In genomic region chr2:12592296-12592695, GRCh38 we compare ENCODE assay signal across 18 cellular contexts.
A peak's percentile ranks its signal among the peaks of the same experiment; 100 is the strongest.
DNase-seq lines count a peak whose midpoint lies in the region; ATAC-seq and TF ChIP-seq lines count a peak whose summit lies in the region.
"Had no signal": no experiment of that assay in that cellular context is flagged by ENCODE, and none has a peak within 500 bp of the region (broad histone marks: within the 10 kb centered on the region; RNA-seq: fewer than 3 reads in every experiment).

No MANE protein-coding gene starts in this region.

- CTCF ChIA-PET in activated CD4-positive, alpha-beta T cell treated with anti-CD3 and anti-CD28 coated beads for 36 hours (lab: Charles Lee): no interaction called here

- H3K27ac ChIP-seq in hepatocyte (peak overlapping the region; percentile 15), trophoblast cell (ENCODE audit: low read depth, low read length) (no peak overlapping the region)
- H3K27ac ChIP-seq: 22Rv1; A549; BLaER1 treated with 17β-estradiol and CSF1 and Interleukin-3, amounts not matched to agents 10 nM and 100 nM; C4-2B had no signal

- H3K9me2 ChIP-seq in hepatocyte (replicated peaks; ENCODE audit: insufficient read depth): no peaks in the 10 kb centered on the region

- no peak overlapping the region for H2BK120ac ChIP-seq in trophoblast cell (ENCODE audit: insufficient read depth, low read length, poor library complexity)

- no peak overlapping the region for H2BK5ac ChIP-seq in trophoblast cell (ENCODE audit: low read depth, low read length, poor library complexity)

- no peaks in the 10 kb centered on the region for H3K4me1 ChIP-seq in hepatocyte (ENCODE audit: insufficient read depth)
- H3K4me1 ChIP-seq in trophoblast cell (ENCODE audit: control insufficient read depth in 1 of 2, insufficient read depth in 2 of 2, low read length in 2 of 2): no peaks in the 10 kb centered on the region
- H3K4me1 ChIP-seq: A549, Caco-2 had no signal

- intact Hi-C loops in activated CD4-positive, alpha-beta T cell treated with anti-CD3 and anti-CD28 coated beads for 36 hours (cut with DNase I, micrococcal nuclease): no loop called here

- H4K20me1 ChIP-seq in hepatocyte (ENCODE audit: insufficient read depth, poor library complexity, severe bottlenecking): no peaks in the 10 kb centered on the region
- H4K20me1 ChIP-seq: BLaER1 treated with 17β-estradiol and CSF1 and Interleukin-3, amounts not matched to agents 10 nM and 100 nM had no signal

- H3K27me3 ChIP-seq in hepatocyte (no peaks in the 10 kb centered on the region), trophoblast cell (ENCODE audit: insufficient read depth, low read length) (no peaks in the 10 kb centered on the region)

- no peak for ATAC-seq in activated CD4-positive, alpha-beta T cell treated with anti-CD3 and anti-CD28 coated beads for 36 hours
- ATAC-seq: A549; CD8-positive, alpha-beta T cell had no signal

- H3K36me3 ChIP-seq in hepatocyte (replicated peaks; ENCODE audit: insufficient read depth, low read depth) (no peaks in the 10 kb centered on the region), trophoblast cell (ENCODE audit: control insufficient read depth in 1 of 2, insufficient read depth in 2 of 2, low read length in 2 of 2) (no peaks in the 10 kb centered on the region)
- H3K36me3 ChIP-seq: BLaER1 treated with 17β-estradiol and CSF1 and Interleukin-3, amounts not matched to agents 10 nM and 100 nM had no signal

- no peak overlapping the region for H4K12ac ChIP-seq in trophoblast cell (ENCODE audit: low read depth, low read length)

- H3K27ac Mint-ChIP-seq in activated CD4-positive, alpha-beta T cell treated with anti-CD3 and anti-CD28 coated beads for 36 hours: no peak overlapping the region
- H3K27ac Mint-ChIP-seq in activated naive CD8-positive, alpha-beta T cell treated with anti-CD3 and anti-CD28 coated beads for 36 hours: no peak overlapping the region
- H3K27ac Mint-ChIP-seq: CD4-positive, alpha-beta T cell; CD8-positive, alpha-beta T cell had no signal

- H2BK12ac ChIP-seq in trophoblast cell (ENCODE audit: low read length): no peak overlapping the region

- H3K4me3 ChIP-seq in hepatocyte (no peak overlapping the region), trophoblast cell (ENCODE audit: low read depth, low read length) (no peak overlapping the region)
- H3K4me3 ChIP-seq: A549; BLaER1 treated with 17β-estradiol and CSF1 and Interleukin-3, amounts not matched to agents 10 nM and 100 nM had no signal

- no peak overlapping the region for H3K14ac ChIP-seq in trophoblast cell (ENCODE audit: low read length)

- H3K4me1 Mint-ChIP-seq in activated CD4-positive, alpha-beta T cell treated with anti-CD3 and anti-CD28 coated beads for 36 hours: peaks cover 25% of the 10 kb centered on the region
- peaks cover 32% of the 10 kb centered on the region for H3K4me1 Mint-ChIP-seq in activated naive CD8-positive, alpha-beta T cell treated with anti-CD3 and anti-CD28 coated beads for 36 hours

- H2AK5ac ChIP-seq in trophoblast cell (ENCODE audit: low read length): no peak overlapping the region

- TF ChIP-seq CTCF in hepatocyte (IDR thresholded peaks at IDR 0.05; ENCODE audit: poor library complexity): no peak

- POLR2A ChIA-PET in activated CD4-positive, alpha-beta T cell treated with anti-CD3 and anti-CD28 coated beads for 36 hours (lab: Charles Lee): no interaction called here

- no peak overlapping the region for H3K4me2 ChIP-seq in hepatocyte
- no peak overlapping the region for H3K4me2 ChIP-seq in trophoblast cell (ENCODE audit: low read length)
- H3K4me2 ChIP-seq: A549; BLaER1 treated with 17β-estradiol and CSF1 and Interleukin-3, amounts not matched to agents 10 nM and 100 nM had no signal

- H3K79me2 ChIP-seq in hepatocyte: no peaks in the 10 kb centered on the region
- no peaks in the 10 kb centered on the region for H3K79me2 ChIP-seq in trophoblast cell (ENCODE audit: control insufficient read depth, insufficient read depth, low read length, poor library complexity)

- H3K9me3 Mint-ChIP-seq in activated CD4-positive, alpha-beta T cell treated with anti-CD3 and anti-CD28 coated beads for 36 hours (ENCODE audit: low read depth): peaks cover 4% of the 10 kb centered on the region
- H3K9me3 Mint-ChIP-seq in activated naive CD8-positive, alpha-beta T cell treated with anti-CD3 and anti-CD28 coated beads for 36 hours: peaks cover 12% of the 10 kb centered on the region
- H3K9me3 Mint-ChIP-seq: CD4-positive, alpha-beta T cell; CD8-positive, alpha-beta T cell had no signal

- H3K79me1 ChIP-seq in trophoblast cell (ENCODE audit: low read length): no peaks in the 10 kb centered on the region

- H4K91ac ChIP-seq in trophoblast cell (ENCODE audit: low read depth, low read length): no peak overlapping the region

- H3K9ac ChIP-seq in trophoblast cell (ENCODE audit: low read length): no peak overlapping the region
- H3K9ac ChIP-seq: BLaER1 treated with 17β-estradiol and CSF1 and Interleukin-3, amounts not matched to agents 10 nM and 100 nM had no signal

- no peak overlapping the region for H3K4me3 Mint-ChIP-seq in activated CD4-positive, alpha-beta T cell treated with anti-CD3 and anti-CD28 coated beads for 36 hours
- no peak overlapping the region for H3K4me3 Mint-ChIP-seq in activated naive CD8-positive, alpha-beta T cell treated with anti-CD3 and anti-CD28 coated beads for 36 hours
- H3K4me3 Mint-ChIP-seq: B cell; CD4-positive, alpha-beta T cell; CD8-positive, alpha-beta T cell had no signal

- no peaks in the 10 kb centered on the region for H3K36me3 Mint-ChIP-seq in activated CD4-positive, alpha-beta T cell treated with anti-CD3 and anti-CD28 coated beads for 36 hours (ENCODE audit: low read depth)
- H3K36me3 Mint-ChIP-seq in activated naive CD8-positive, alpha-beta T cell treated with anti-CD3 and anti-CD28 coated beads for 36 hours: peaks cover 4% of the 10 kb centered on the region
- H3K36me3 Mint-ChIP-seq: CD8-positive, alpha-beta T cell had no signal

- peak; percentile 73 for DNase-seq in amniotic epithelial cell (ENCODE audit: low read depth)
- DNase-seq in hepatocyte (ENCODE audit: low spot score): no peak
- DNase-seq in trophoblast cell: peak; percentile 29 to 60
- DNase-seq in iPS-NIHi11 (ENCODE audit: low spot score): no peak
- no peak for DNase-seq in activated CD4-positive, alpha-beta T cell treated with anti-CD3 and anti-CD28 coated beads for 36 hours
- no peak for DNase-seq in activated naive CD8-positive, alpha-beta T cell treated with anti-CD3 and anti-CD28 coated beads for 36 hours
- DNase-seq: AML-193; Caco-2; Calu3; CD4-positive, alpha-beta T cell; CD8-positive, alpha-beta T cell; DMS79 treated with DMSO at 0.1 percent for 48 hours; GF-D8 had no signal

- no peaks in the 10 kb centered on the region for H3K27me3 Mint-ChIP-seq in activated CD4-positive, alpha-beta T cell treated with anti-CD3 and anti-CD28 coated beads for 36 hours
- H3K27me3 Mint-ChIP-seq in activated naive CD8-positive, alpha-beta T cell treated with anti-CD3 and anti-CD28 coated beads for 36 hours: no peaks in the 10 kb centered on the region
- H3K27me3 Mint-ChIP-seq: CD4-positive, alpha-beta T cell had no signal

- H4K8ac ChIP-seq in trophoblast cell (ENCODE audit: low read depth, low read length): no peak overlapping the region

- H2AFZ ChIP-seq in hepatocyte (no peak overlapping the region), trophoblast cell (ENCODE audit: insufficient read depth, low read length, poor library complexity) (no peak overlapping the region)

- H3K9me3 ChIP-seq in hepatocyte (ENCODE audit: low read depth) (no peaks in the 10 kb centered on the region), trophoblast cell (ENCODE audit: insufficient read depth, low read depth, low read length) (peaks cover 1% of the 10 kb centered on the region)
- H3K9me3 ChIP-seq: A549; BLaER1 treated with 17β-estradiol and CSF1 and Interleukin-3, amounts not matched to agents 10 nM and 100 nM; Caco-2 had no signal

- no peak overlapping the region for H3K18ac ChIP-seq in trophoblast cell (ENCODE audit: low read length)

- 46% methylated on average over 3 of the region's 3 CpGs for WGBS in hepatocyte (ENCODE audit: low lambda C conversion rate, missing lambda C conversion rate)
- no CpG with 5 or more reads among the region's 3 CpGs for WGBS in trophoblast cell (ENCODE audit: extremely low coverage, insufficient coverage, insufficient read length)

- H3K4ac ChIP-seq in trophoblast cell (ENCODE audit: low read depth, low read length): no peak overlapping the region

- H3K23ac ChIP-seq in trophoblast cell (ENCODE audit: low read length): no peak overlapping the region

Comparison
In these comparisons a context has a peak if more than half of its experiments do, and no peak if none do; other contexts are left out.
1. DNase-seq: peak in amniotic epithelial cell (single experiment) and trophoblast cell (2 of 2); none in hepatocyte (single experiment), iPS-NIHi11 (single experiment), activated CD4-positive, alpha-beta T cell treated with anti-CD3 and anti-CD28 coated beads for 36 hours (single experiment) and activated naive CD8-positive, alpha-beta T cell treated with anti-CD3 and anti-CD28 coated beads for 36 hours (single experiment).